20 cellular contexts compared by ENCODE assay signal in genomic region chr7:1916621-1916970, GRCh38.
DNase-seq lines count a peak whose midpoint lies in the region; ATAC-seq, FAIRE-seq and TF ChIP-seq lines count a peak whose summit lies in the region.
"Had no signal": no experiment of that assay in that cellular context is flagged by ENCODE, and none has a peak within 500 bp of the region (broad histone marks: within the 10 kb centered on the region; RNA-seq: fewer than 3 reads in every experiment).

No MANE protein-coding gene starts in this region.

- H4K12ac ChIP-seq in trophoblast cell (ENCODE audit: low read depth, low read length), result no peak overlapping the region

- TF ChIP-seq POLR2A in gastrocnemius medialis (IDR thresholded peaks at IDR 0.05), result no peak

- H3K56ac ChIP-seq in H9 (ENCODE audit: insufficient read length, low read depth, low read length), result no peak overlapping the region

- H4K91ac ChIP-seq in H9 (ENCODE audit: insufficient read length, low read depth, low read length) (no peak overlapping the region), trophoblast cell (ENCODE audit: low read depth, low read length) (no peak overlapping the region)

- no peak for TF ChIP-seq CTCF in H9 (conservative IDR thresholded peaks at IDR 0.05)
- TF ChIP-seq CTCF in kidney (IDR thresholded peaks at IDR 0.05; ENCODE audit: borderline replicate concordance, extremely low read depth, insufficient read depth), result no peak
- TF ChIP-seq CTCF in gastrocnemius medialis (IDR thresholded peaks at IDR 0.05 in 4 of 5, conservative IDR thresholded peaks at IDR 0.05 in 1 of 5), result no peak

- no peak overlapping the region for H3K23ac ChIP-seq in H9 (ENCODE audit: insufficient read length, low read depth, low read length)
- no peak overlapping the region for H3K23ac ChIP-seq in trophoblast cell (ENCODE audit: low read length)

- no peak overlapping the region for H4K8ac ChIP-seq in H9 (replicated peaks; ENCODE audit: insufficient read length, low read depth, low read length)
- no peak overlapping the region for H4K8ac ChIP-seq in trophoblast cell (ENCODE audit: low read depth, low read length)

- H4K20me1 ChIP-seq in H9 (ENCODE audit: control insufficient read depth, insufficient read depth, insufficient read length), result no peaks in the 10 kb centered on the region

- intact Hi-C loops in Right ventricle myocardium inferior (cut with DNase I), result no loop called here
- intact Hi-C loops in left ventricle myocardium superior (cut with micrococcal nuclease), result no loop called here
- intact Hi-C loops in kidney (cut with DNase I), result no loop called here
- intact Hi-C loops in gastrocnemius medialis (cut with DNase I; ENCODE audit: low total_unique reads), result no loop called here

- no peaks in the 10 kb centered on the region for H3K79me2 ChIP-seq in H9 (ENCODE audit: insufficient read depth, low read length)
- no peaks in the 10 kb centered on the region for H3K79me2 ChIP-seq in trophoblast cell (ENCODE audit: control insufficient read depth, insufficient read depth, low read length, poor library complexity)

- H3K27me3 ChIP-seq in H9 (ENCODE audit: insufficient read depth, low read length), result no peaks in the 10 kb centered on the region
- H3K27me3 ChIP-seq in trophoblast cell (ENCODE audit: insufficient read depth, low read length), result no peaks in the 10 kb centered on the region
- H3K27me3 ChIP-seq in gastrocnemius medialis, result no peaks in the 10 kb centered on the region
- H3K27me3 ChIP-seq: SJSA1 had no signal

- H3K18ac ChIP-seq in H9 (ENCODE audit: insufficient read length, low read depth, low read length) (no peak overlapping the region), trophoblast cell (ENCODE audit: low read length) (peak overlapping the region; percentile 10)

- H3K9me3 ChIP-seq in H9 (ENCODE audit: control insufficient read depth, low read depth, low read length) (no peaks in the 10 kb centered on the region), kidney (ENCODE audit: control insufficient read depth in 1 of 2, low read length in 2 of 2) (no peaks in the 10 kb centered on the region), trophoblast cell (ENCODE audit: insufficient read depth, low read depth, low read length) (peaks cover 4% of the 10 kb centered on the region), gastrocnemius medialis (no peaks in the 10 kb centered on the region)
- H3K9me3 ChIP-seq: SJSA1 had no signal

- CTCF ChIA-PET in T-cell (lab: Charles Lee), result no interaction called here

- peak; percentile 32 for DNase-seq in Right ventricle myocardium inferior (ENCODE audit: missing footprints)
- no peak for DNase-seq in left ventricle myocardium superior
- DNase-seq in H9, result no peak
- peak; percentile 65 for DNase-seq in kidney
- DNase-seq in trophoblast cell, result no peak
- no peak for DNase-seq in gastrocnemius medialis
- DNase-seq in T-cell, result no peak
- DNase-seq in natural killer cell treated with Interleukin-12 subunit alpha and Interleukin-12 subunit beta and Interleukin-15 and Interleukin-18, amount 100 ng/mL, for 72 hours (ENCODE audit: low spot score), result no peak
- DNase-seq: DMS153, DND-41, HCEC 1CT, NCI-H1048, NCI-H1694, NCI-H2029 treated with DMSO at 0.1 percent for 48 hours, NCI-H2227 treated with DMSO at 0.1 percent for 48 hours, NCI-H526 treated with DMSO at 0.1 percent for 48 hours had no signal

- no peak overlapping the region for H3K4me3 Mint-ChIP-seq in H9
- peak overlapping the region in 1 of 3 donors; percentile 65 for H3K4me3 Mint-ChIP-seq in T-cell
- H3K4me3 Mint-ChIP-seq in natural killer cell treated with Interleukin-12 subunit alpha and Interleukin-12 subunit beta and Interleukin-15 and Interleukin-18, amount 100 ng/mL, for 72 hours, result no peak overlapping the region
- H3K4me3 Mint-ChIP-seq: B cell had no signal

- H3K4ac ChIP-seq in H9 (ENCODE audit: low read depth, low read length), result no peak overlapping the region
- H3K4ac ChIP-seq in trophoblast cell (ENCODE audit: low read depth, low read length), result no peak overlapping the region

- H3K9ac ChIP-seq in H9 (ENCODE audit: extremely low read depth, insufficient read length, low read length) (no peak overlapping the region), kidney (ENCODE audit: low read length in 2 of 2) (no peak overlapping the region), trophoblast cell (ENCODE audit: low read length) (no peak overlapping the region)
- H3K9ac ChIP-seq: GM23248 had no signal

- H2AK5ac ChIP-seq in H9 (ENCODE audit: insufficient read length, low read length), result no peak overlapping the region
- H2AK5ac ChIP-seq in trophoblast cell (ENCODE audit: low read length), result no peak overlapping the region

- no peak for ATAC-seq in Right ventricle myocardium inferior
- no peak for ATAC-seq in left ventricle myocardium superior
- no peak for ATAC-seq in gastrocnemius medialis
- no peak for ATAC-seq in T-cell (replicated peaks in 1 of 4)
- ATAC-seq in natural killer cell treated with Interleukin-12 subunit alpha and Interleukin-12 subunit beta and Interleukin-15 and Interleukin-18, amount 100 ng/mL, for 72 hours, result no peak

- H3K27ac Mint-ChIP-seq in H9, result peak overlapping the region in 2 of 3 experiments; percentile 74 to 81; a peak in 2 of 7 replicates
- H3K27ac Mint-ChIP-seq in T-cell, result peak overlapping the region in 1 of 2 donors; percentile 11
- no peak overlapping the region for H3K27ac Mint-ChIP-seq in natural killer cell treated with Interleukin-12 subunit alpha and Interleukin-12 subunit beta and Interleukin-15 and Interleukin-18, amount 100 ng/mL, for 72 hours

- H3K4me3 ChIP-seq in kidney (ENCODE audit: low read length in 2 of 2), result no peak overlapping the region
- no peak overlapping the region for H3K4me3 ChIP-seq in trophoblast cell (ENCODE audit: low read depth, low read length)
- H3K4me3 ChIP-seq in gastrocnemius medialis, result no peak overlapping the region
- H3K4me3 ChIP-seq: GM23248, SJSA1 had no signal

- H3K4me2 ChIP-seq in H9 (ENCODE audit: insufficient read depth, insufficient read length, low read length), result no peak overlapping the region
- no peak overlapping the region for H3K4me2 ChIP-seq in trophoblast cell (ENCODE audit: low read length)

- H2BK12ac ChIP-seq in H9 (ENCODE audit: insufficient read length, low read depth, low read length) (no peak overlapping the region), trophoblast cell (ENCODE audit: low read length) (no peak overlapping the region)

- H3K36me3 Mint-ChIP-seq in H9 (ENCODE audit: insufficient read depth in 1 of 3, low read depth in 3 of 3), result no peaks in the 10 kb centered on the region
- peaks cover 8% of the 10 kb centered on the region for H3K36me3 Mint-ChIP-seq in T-cell
- H3K36me3 Mint-ChIP-seq in natural killer cell treated with Interleukin-12 subunit alpha and Interleukin-12 subunit beta and Interleukin-15 and Interleukin-18, amount 100 ng/mL, for 72 hours, result no peaks in the 10 kb centered on the region

- H3K4me1 ChIP-seq in H9 (ENCODE audit: insufficient read depth, low read length) (no peaks in the 10 kb centered on the region), kidney (ENCODE audit: control insufficient read depth in 1 of 2, insufficient read depth in 1 of 2, low read depth in 1 of 2, low read length in 2 of 2) (peaks cover 0 to 8% of the 10 kb centered on the region in 2 donors), trophoblast cell (ENCODE audit: control insufficient read depth in 1 of 2, insufficient read depth in 2 of 2, low read length in 2 of 2) (no peaks in the 10 kb centered on the region), gastrocnemius medialis (peaks cover 6 to 19% of the 10 kb centered on the region in 2 donors)

- no peak overlapping the region for H4K5ac ChIP-seq in H9 (ENCODE audit: insufficient read length, low read depth, low read length)

- no peaks in the 10 kb centered on the region for H3K23me2 ChIP-seq in H9 (ENCODE audit: insufficient read length, low read depth, low read length, poor library complexity, severe bottlenecking)

- no peaks in the 10 kb centered on the region for H3K27me3 Mint-ChIP-seq in H9 (ENCODE audit: low read depth)
- H3K27me3 Mint-ChIP-seq in T-cell, result no peaks in the 10 kb centered on the region
- peaks cover 0 to 3% of the 10 kb centered on the region in 2 donors for H3K27me3 Mint-ChIP-seq in natural killer cell treated with Interleukin-12 subunit alpha and Interleukin-12 subunit beta and Interleukin-15 and Interleukin-18, amount 100 ng/mL, for 72 hours
- H3K27me3 Mint-ChIP-seq: B cell had no signal

- H3K36me3 ChIP-seq in kidney (ENCODE audit: control insufficient read depth in 1 of 2, insufficient read depth in 2 of 2, low read length in 2 of 2) (no peaks in the 10 kb centered on the region), trophoblast cell (ENCODE audit: control insufficient read depth in 1 of 2, insufficient read depth in 2 of 2, low read length in 2 of 2) (peaks cover 0 to 2% of the 10 kb centered on the region in 2 experiments), gastrocnemius medialis (no peaks in the 10 kb centered on the region)
- H3K36me3 ChIP-seq: SJSA1 had no signal

- peaks cover 3% of the 10 kb centered on the region in 2 experiments for H3K4me1 Mint-ChIP-seq in H9
- peaks cover 38 to 61% (median 42%) of the 10 kb centered on the region in 3 donors for H3K4me1 Mint-ChIP-seq in T-cell
- H3K4me1 Mint-ChIP-seq in natural killer cell treated with Interleukin-12 subunit alpha and Interleukin-12 subunit beta and Interleukin-15 and Interleukin-18, amount 100 ng/mL, for 72 hours (ENCODE audit: low read depth in 2 of 2), result peaks cover 15 to 18% of the 10 kb centered on the region in 2 donors

- WGBS in H9 (ENCODE audit: extremely low coverage, insufficient read length, low lambda C conversion rate), result no CpG with 5 or more reads among the region's 15 CpGs
- no CpG with 5 or more reads among the region's 15 CpGs for WGBS in trophoblast cell (ENCODE audit: extremely low coverage, insufficient coverage, insufficient read length)

- POLR2A ChIA-PET in T-cell (lab: Charles Lee), result no interaction called here

- FAIRE-seq in kidney (lab: Jason Lieb, UNC), result no peak

- H2BK5ac ChIP-seq in H9 (ENCODE audit: insufficient read length, low read length) (no peak overlapping the region), trophoblast cell (ENCODE audit: low read depth, low read length, poor library complexity) (no peak overlapping the region)

- H3T11ph ChIP-seq in H9 (ENCODE audit: low read length), result no peak overlapping the region

- no peaks in the 10 kb centered on the region for H3K9me3 Mint-ChIP-seq in H9
- no peaks in the 10 kb centered on the region for H3K9me3 Mint-ChIP-seq in T-cell
- no peaks in the 10 kb centered on the region for H3K9me3 Mint-ChIP-seq in natural killer cell treated with Interleukin-12 subunit alpha and Interleukin-12 subunit beta and Interleukin-15 and Interleukin-18, amount 100 ng/mL, for 72 hours

- H2BK120ac ChIP-seq in H9 (ENCODE audit: low read depth, low read length, poor library complexity, severe bottlenecking), result no peak overlapping the region
- no peak overlapping the region for H2BK120ac ChIP-seq in trophoblast cell (ENCODE audit: insufficient read depth, low read length, poor library complexity)

- no peak overlapping the region for H2BK15ac ChIP-seq in H9 (ENCODE audit: low read depth, low read length)

- H3K79me1 ChIP-seq in H9 (ENCODE audit: insufficient read depth, low read depth, low read length, poor library complexity, severe bottlenecking) (no peaks in the 10 kb centered on the region), trophoblast cell (ENCODE audit: low read length) (no peaks in the 10 kb centered on the region)

- in situ Hi-C loops in gastrocnemius medialis (cut with MboI; ENCODE audit: low sequenced_read_pairs in 4 of 4), result no loop called here

- no peak overlapping the region for H2BK20ac ChIP-seq in H9 (ENCODE audit: low read depth, low read length, poor library complexity, severe bottlenecking)

- H2AFZ ChIP-seq in H9 (ENCODE audit: low read length), result no peak overlapping the region
- no peak overlapping the region for H2AFZ ChIP-seq in trophoblast cell (ENCODE audit: insufficient read depth, low read length, poor library complexity)
- H2AFZ ChIP-seq: GM23248 had no signal

- no peak overlapping the region for H3K14ac ChIP-seq in H9 (ENCODE audit: insufficient read depth, low read length)
- H3K14ac ChIP-seq in trophoblast cell (ENCODE audit: low read length), result no peak overlapping the region

- H3K27ac ChIP-seq in H9 (ENCODE audit: insufficient read length, low read depth, low read length) (no peak overlapping the region), kidney (ENCODE audit: low read depth in 2 of 2, low read length in 2 of 2) (no peak overlapping the region), trophoblast cell (ENCODE audit: low read depth, low read length) (no peak overlapping the region), gastrocnemius medialis (no peak overlapping the region)
- H3K27ac ChIP-seq: 22Rv1, GM23248, SJSA1 had no signal

Comparison
In these comparisons a context has a peak if more than half of its experiments do, and no peak if none do; other contexts are left out.
1. DNase-seq: peak in Right ventricle myocardium inferior (single experiment) and kidney (single experiment); none in left ventricle myocardium superior (single experiment), H9 (single experiment), trophoblast cell (0 of 2), gastrocnemius medialis (0 of 2), T-cell (0 of 34) and natural killer cell treated with Interleukin-12 subunit alpha and Interleukin-12 subunit beta and Interleukin-15 and Interleukin-18, amount 100 ng/mL, for 72 hours (single experiment).
2. H3K27ac Mint-ChIP-seq: peak in H9 (2 of 3); none in natural killer cell treated with Interleukin-12 subunit alpha and Interleukin-12 subunit beta and Interleukin-15 and Interleukin-18, amount 100 ng/mL, for 72 hours (0 of 2).